In genomic region chr12:69925291-69925690, GRCh38 we compare ENCODE assay signal across 16 cellular contexts.
DNase-seq lines count a peak whose midpoint lies in the region; ATAC-seq, FAIRE-seq and TF ChIP-seq lines count a peak whose summit lies in the region.
"Had no signal": no experiment of that assay in that cellular context is flagged by ENCODE, and none has a peak within 500 bp of the region (broad histone marks: within the 10 kb centered on the region; RNA-seq: fewer than 3 reads in every experiment).

No MANE protein-coding gene starts in this region.

- H3K4me1 ChIP-seq in OCI-LY7 (ENCODE audit: insufficient read depth, low read length, poor library complexity, severe bottlenecking) (peaks cover 22% of the 10 kb centered on the region), H1 (replicated peaks in 1 of 4; ENCODE audit: control insufficient read depth in 3 of 4, insufficient read depth in 4 of 4, low read length in 3 of 4) (peaks cover 0 to 4% (median 0%) of the 10 kb centered on the region in 4 experiments; a peak in 2 of 7 replicates)

- WGBS in H1 (ENCODE audit: extremely low coverage in 1 of 2, insufficient coverage in 1 of 2, insufficient read length in 1 of 2, insufficient replicate concordance in 2 of 2, low coverage in 1 of 2, low lambda C conversion rate in 2 of 2, missing lambda C conversion rate in 1 of 2), 2 experiments = 93% methylated on average over 2 of the region's 2 CpGs; no CpG with 5 or more reads in 1 of the 2 experiments
- WGBS in lower leg skin, 2 donors = 84 to 92% methylated on average over 2 of the region's 2 CpGs

- H2BK12ac ChIP-seq in H1 (ENCODE audit: low read depth, low read length) = no peak overlapping the region

- no peaks in the 10 kb centered on the region for H3K9me3 Mint-ChIP-seq in effector memory CD8-positive, alpha-beta T cell
- H3K9me3 Mint-ChIP-seq: CD4-positive, alpha-beta T cell had no signal

- H2AFZ ChIP-seq in OCI-LY7 (ENCODE audit: low read length) (peak overlapping the region; percentile 17; the same call in 1 of the 2 replicates), H1 (ENCODE audit: low read length) (0 out of 2 replicates have a peak overlapping the region, but pooled peaks have one; percentile 30)

- H3K18ac ChIP-seq in H1 (ENCODE audit: extremely low read depth, low read length) = no peak overlapping the region; the same call in 1 of the 2 replicates

- H4K20me1 ChIP-seq in OCI-LY7 (ENCODE audit: insufficient read depth, low read length) (no peaks in the 10 kb centered on the region), H1 (replicated peaks in 1 of 2; ENCODE audit: control insufficient read depth in 1 of 2, insufficient read depth in 2 of 2, low read length in 2 of 2) (no peaks in the 10 kb centered on the region)

- TF ChIP-seq CTCF in OCI-LY7 (conservative IDR thresholded peaks at IDR 0.05; ENCODE audit: low read length) (no peak), H1 (IDR thresholded peaks at IDR 0.05; ENCODE audit: control extremely low read depth in 1 of 3, insufficient read depth in 1 of 3, low read depth in 1 of 3, low read length in 3 of 3) (no peak), lower leg skin (IDR thresholded peaks at IDR 0.05) (no peak)

- ATAC-seq in HG02885 (IDR thresholded peaks at IDR 0.05; ENCODE audit: poor library complexity, unreplicated experiment) = peak; percentile 38
- no peak for ATAC-seq in effector memory CD8-positive, alpha-beta T cell (replicated peaks)
- ATAC-seq: HCT116 had no signal

- no peak overlapping the region for H3K14ac ChIP-seq in H1 (ENCODE audit: insufficient read length)

- intact Hi-C loops in OCI-LY7 (cut with micrococcal nuclease; ENCODE audit: unreplicated experiment) = no loop called here
- intact Hi-C loops in lower leg skin (cut with DNase I; ENCODE audit: low total_unique reads) = no loop called here

- no peaks in the 10 kb centered on the region for H3K4me1 Mint-ChIP-seq in effector memory CD8-positive, alpha-beta T cell (ENCODE audit: low read depth in 2 of 2)

- H3K27me3 Mint-ChIP-seq in effector memory CD8-positive, alpha-beta T cell = peaks cover 44 to 54% of the 10 kb centered on the region in 2 donors

- H3K27ac Mint-ChIP-seq in effector memory CD8-positive, alpha-beta T cell = no peak overlapping the region
- H3K27ac Mint-ChIP-seq: CD4-positive, alpha-beta T cell had no signal

- H3K4ac ChIP-seq in H1 (replicated peaks; ENCODE audit: insufficient read length, low read depth, low read length) = no peak overlapping the region

- BruUV-seq in OCI-LY7 (replicated peaks; lab: Mats Ljungman, UMichigan) = no TSS peak

- no peaks in the 10 kb centered on the region for H3K23me2 ChIP-seq in H1 (ENCODE audit: low read depth, low read length)

- H3K4me3 Mint-ChIP-seq in effector memory CD8-positive, alpha-beta T cell = no peak overlapping the region
- H3K4me3 Mint-ChIP-seq: CD4-positive, alpha-beta T cell had no signal

- H3K23ac ChIP-seq in H1 (ENCODE audit: insufficient read length) = no peak overlapping the region

- no peaks in the 10 kb centered on the region for H3K9me3 ChIP-seq in OCI-LY7 (ENCODE audit: low read length)
- H3K9me3 ChIP-seq in H1 (ENCODE audit: insufficient read depth in 2 of 2, low read depth in 1 of 2, low read length in 1 of 2) = no peaks in the 10 kb centered on the region

- H2BK20ac ChIP-seq in H1 (ENCODE audit: low read length) = no peak overlapping the region

- TF ChIP-seq EP300 in H1 (IDR thresholded peaks at IDR 0.05; ENCODE audit: borderline replicate concordance in 1 of 2, low read depth in 2 of 2, low read length in 2 of 2) = no peak

- POLR2A ChIA-PET in OCI-LY7 (lab: Charles Lee) (no interaction called here), H1 (lab: Charles Lee; ENCODE audit: partially characterized antibody) (no interaction called here)

- H4K8ac ChIP-seq in H1 (ENCODE audit: extremely low read depth, insufficient read depth, low read length) = no peak overlapping the region

- no peak overlapping the region for H3K4me3 ChIP-seq in OCI-LY7 (ENCODE audit: low read depth, low read length, poor library complexity, severe bottlenecking)
- H3K4me3 ChIP-seq in H1 (ENCODE audit: extremely low read depth in 1 of 4, insufficient read depth in 2 of 4, low read depth in 3 of 4, low read length in 4 of 4) = no peak overlapping the region
- no peak overlapping the region for H3K4me3 ChIP-seq in lower leg skin (ENCODE audit: low read depth, poor library complexity, severe bottlenecking)

- no peaks in the 10 kb centered on the region for H3K79me2 ChIP-seq in OCI-LY7 (ENCODE audit: insufficient read depth, low read depth, low read length)
- H3K79me2 ChIP-seq in H1 (ENCODE audit: control insufficient read depth in 1 of 2, insufficient read depth in 2 of 2, low read length in 2 of 2) = no peaks in the 10 kb centered on the region

- H3K4me2 ChIP-seq in OCI-LY7 (ENCODE audit: low read length) = no peak overlapping the region
- no peak overlapping the region for H3K4me2 ChIP-seq in H1 (ENCODE audit: insufficient read depth in 1 of 2, low read depth in 2 of 2, low read length in 2 of 2)

- no peak overlapping the region for H3K56ac ChIP-seq in H1 (replicated peaks; ENCODE audit: insufficient read length, low read depth, low read length)

- FAIRE-seq in H1 (lab: Jason Lieb, UNC) = no peak

- DNase-seq in OCI-LY7 (ENCODE audit: low spot score) (no peak), H1 (ENCODE audit: low read depth in 1 of 2, low spot score in 2 of 2) (no peak), lower leg skin (ENCODE audit: low spot score in 2 of 2) (no peak), NCI-H2029 (lab: John Stamatoyannopoulos, UW) (no peak)
- DNase-seq in activated T-cell treated with anti-CD3 and anti-CD28 coated beads, Interleukin-2, amount 50 U/mL, for 1 hour = no peak
- DNase-seq in effector memory CD8-positive, alpha-beta T cell = no peak
- DNase-seq: ACHN; CD4-positive, alpha-beta T cell; Karpas-422; MM.1S; NCI-H1105 treated with DMSO at 0.1 percent for 48 hours; NCI-H1694 treated with DMSO at 0.1 percent for 48 hours; NCI-H345; NK-92 treated with Interleukin-12 subunit alpha and Interleukin-12 subunit beta, amount 100 ng/mL, for 24 hours had no signal

- 0 out of 2 replicates have a peak overlapping the region, but pooled peaks have one; percentile 40 for H2BK15ac ChIP-seq in H1 (ENCODE audit: low read length)

- H4K91ac ChIP-seq in H1 (replicated peaks; ENCODE audit: insufficient read length, low read length) = no peak overlapping the region

- no peak overlapping the region for H2AK5ac ChIP-seq in H1 (ENCODE audit: low read depth, low read length)

- no peaks in the 10 kb centered on the region for H3K27me3 ChIP-seq in H1 (replicated peaks in 1 of 4; ENCODE audit: control insufficient read depth in 3 of 4, extremely low read depth in 1 of 4, insufficient read depth in 3 of 4, low read length in 3 of 4)

- H3K9me2 ChIP-seq in OCI-LY7 (ENCODE audit: insufficient read depth, low read length) = no peaks in the 10 kb centered on the region

- no peak overlapping the region for H3K9ac ChIP-seq in H1 (replicated peaks in 1 of 4; ENCODE audit: extremely low read depth in 1 of 4, low read depth in 3 of 4, low read length in 3 of 4)

- no peaks in the 10 kb centered on the region for H3K36me3 Mint-ChIP-seq in effector memory CD8-positive, alpha-beta T cell (ENCODE audit: insufficient read depth)

- no peak overlapping the region for H3K27ac ChIP-seq in OCI-LY7 (ENCODE audit: low read depth, low read length, poor library complexity, severe bottlenecking)
- H3K27ac ChIP-seq in H1 (ENCODE audit: low read depth, low read length) = no peak overlapping the region

- no peak overlapping the region for H2BK5ac ChIP-seq in H1 (ENCODE audit: low read depth, low read length)

- no peak for TF ChIP-seq POLR2A in H1 (IDR thresholded peaks at IDR 0.05; ENCODE audit: control extremely low read depth in 1 of 2, low read depth in 2 of 2, low read length in 2 of 2)
- no peak for TF ChIP-seq POLR2A in lower leg skin (IDR thresholded peaks at IDR 0.05)

- H2BK120ac ChIP-seq in H1 (replicated peaks; ENCODE audit: low read depth, low read length) = no peak overlapping the region

- no peak overlapping the region for H4K5ac ChIP-seq in H1 (ENCODE audit: insufficient read length, low read depth, low read length)

- TF ChIP-seq RAD21 in H1 (IDR thresholded peaks at IDR 0.05 in 1 of 2, conservative IDR thresholded peaks at IDR 0.05 in 1 of 2; ENCODE audit: low read depth in 2 of 2, low read length in 2 of 2) = no peak

- H3K36me3 ChIP-seq in OCI-LY7 (ENCODE audit: insufficient read depth, low read length) (no peaks in the 10 kb centered on the region), H1 (ENCODE audit: control insufficient read depth in 2 of 4, insufficient read depth in 4 of 4, low read length in 3 of 4) (no peaks in the 10 kb centered on the region)

- CTCF ChIA-PET in OCI-LY7 (lab: Charles Lee; ENCODE audit: unreplicated experiment) = no interaction called here
- CTCF ChIA-PET in H1 (lab: Charles Lee; ENCODE audit: partially characterized antibody) = interaction anchor here (1.4 kb wide), 1 partner anchor 36 kb away, joined by 4 read pairs; no protein-coding TSS in a partner anchor

- no peaks in the 10 kb centered on the region for H3K79me1 ChIP-seq in H1 (ENCODE audit: low read depth, low read length)

TF ChIP-seq in H1, 55 proteins besides CTCF, POLR2A, EP300 and RAD21:
- no peak for TF ChIP-seq SP1 (IDR thresholded peaks at IDR 0.05; ENCODE audit: low read depth, low read length)
- no peak for TF ChIP-seq SP4 (IDR thresholded peaks at IDR 0.05; ENCODE audit: low read length)
- no peak for TF ChIP-seq SIRT6 (IDR thresholded peaks at IDR 0.05; ENCODE audit: low read length)
- TF ChIP-seq NANOG (IDR thresholded peaks at IDR 0.05; ENCODE audit: insufficient read depth, low read depth, low read length, poor library complexity, severe bottlenecking) = no peak
- TF ChIP-seq HDAC2 (IDR thresholded peaks at IDR 0.05; ENCODE audit: borderline replicate concordance in 1 of 2, low read depth in 2 of 2, low read length in 2 of 2) = no peak
- TF ChIP-seq CBX8 (IDR thresholded peaks at IDR 0.05; ENCODE audit: borderline replicate concordance, low read depth, low read length) = no peak
- TF ChIP-seq SP2 (IDR thresholded peaks at IDR 0.05; ENCODE audit: low read length) = no peak
